Comparison of ENCODE assay signal across 1 cellular context in the genomic region with DNA sequence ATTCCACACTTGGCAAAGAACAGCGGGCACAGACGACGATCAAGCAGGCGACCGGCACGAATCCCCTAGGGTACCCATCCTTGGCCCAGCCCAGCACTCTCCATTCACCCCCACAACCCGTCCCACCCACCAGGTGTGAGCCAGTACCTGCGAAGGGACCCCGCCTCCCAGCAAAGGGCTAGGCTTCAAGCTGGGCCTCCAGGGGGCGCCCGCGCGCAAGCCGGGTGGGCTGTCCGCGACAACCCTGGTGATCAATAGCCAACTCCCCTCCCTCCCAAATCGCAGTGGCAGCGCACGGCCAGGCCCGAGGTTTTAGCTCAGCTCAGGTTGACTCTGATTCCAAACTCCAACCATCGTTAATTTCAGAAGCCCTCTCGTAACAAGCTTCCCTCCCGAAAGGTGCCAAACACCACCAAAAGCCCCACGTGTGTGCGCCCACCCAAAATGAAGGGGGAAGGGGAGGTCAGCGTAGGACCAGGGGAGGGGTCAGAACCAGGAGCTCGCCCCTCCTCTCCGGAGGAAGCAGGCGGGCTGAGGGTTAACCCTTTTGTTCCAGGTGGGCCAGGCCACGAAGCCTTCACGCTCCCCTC.
TF ChIP-seq lines count a peak whose summit lies in the region.

No MANE protein-coding gene starts in this region.

TF ChIP-seq in HepG2, 621 proteins besides CTCF, POLR2A, EP300 and RAD21 (continued from another document):
- TF ChIP-seq, protein P1, sequence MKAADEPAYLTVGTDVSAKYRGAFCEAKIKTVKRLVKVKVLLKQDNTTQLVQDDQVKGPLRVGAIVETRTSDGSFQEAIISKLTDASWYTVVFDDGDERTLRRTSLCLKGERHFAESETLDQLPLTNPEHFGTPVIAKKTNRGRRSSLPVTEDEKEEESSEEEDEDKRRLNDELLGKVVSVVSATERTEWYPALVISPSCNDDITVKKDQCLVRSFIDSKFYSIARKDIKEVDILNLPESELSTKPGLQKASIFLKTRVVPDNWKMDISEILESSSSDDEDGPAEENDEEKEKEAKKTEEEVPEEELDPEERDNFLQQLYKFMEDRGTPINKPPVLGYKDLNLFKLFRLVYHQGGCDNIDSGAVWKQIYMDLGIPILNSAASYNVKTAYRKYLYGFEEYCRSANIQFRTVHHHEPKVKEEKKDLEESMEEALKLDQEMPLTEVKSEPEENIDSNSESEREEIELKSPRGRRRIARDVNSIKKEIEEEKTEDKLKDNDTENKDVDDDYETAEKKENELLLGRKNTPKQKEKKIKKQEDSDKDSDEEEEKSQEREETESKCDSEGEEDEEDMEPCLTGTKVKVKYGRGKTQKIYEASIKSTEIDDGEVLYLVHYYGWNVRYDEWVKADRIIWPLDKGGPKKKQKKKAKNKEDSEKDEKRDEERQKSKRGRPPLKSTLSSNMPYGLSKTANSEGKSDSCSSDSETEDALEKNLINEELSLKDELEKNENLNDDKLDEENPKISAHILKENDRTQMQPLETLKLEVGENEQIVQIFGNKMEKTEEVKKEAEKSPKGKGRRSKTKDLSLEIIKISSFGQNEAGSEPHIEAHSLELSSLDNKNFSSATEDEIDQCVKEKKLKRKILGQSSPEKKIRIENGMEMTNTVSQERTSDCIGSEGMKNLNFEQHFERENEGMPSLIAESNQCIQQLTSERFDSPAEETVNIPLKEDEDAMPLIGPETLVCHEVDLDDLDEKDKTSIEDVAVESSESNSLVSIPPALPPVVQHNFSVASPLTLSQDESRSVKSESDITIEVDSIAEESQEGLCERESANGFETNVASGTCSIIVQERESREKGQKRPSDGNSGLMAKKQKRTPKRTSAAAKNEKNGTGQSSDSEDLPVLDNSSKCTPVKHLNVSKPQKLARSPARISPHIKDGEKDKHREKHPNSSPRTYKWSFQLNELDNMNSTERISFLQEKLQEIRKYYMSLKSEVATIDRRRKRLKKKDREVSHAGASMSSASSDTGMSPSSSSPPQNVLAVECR (CRISPR knock-in tag; IDR thresholded peaks at IDR 0.05; ENCODE audit: borderline replicate concordance): peak; percentile 65; the same call in 1 of the 2 replicates
- TF ChIP-seq TSC22D2 (CRISPR knock-in tag; IDR thresholded peaks at IDR 0.05; ENCODE audit: borderline replicate concordance) (peak; percentile 68; the same call in 1 of the 2 replicates), ZNF30 (CRISPR knock-in tag; IDR thresholded peaks at IDR 0.05) (no peak), ZBTB7A (CRISPR knock-in tag; IDR thresholded peaks at IDR 0.05) (peak; percentile 99), HOXA3 (CRISPR knock-in tag; IDR thresholded peaks at IDR 0.05) (peak; percentile 83), POGZ (CRISPR knock-in tag; IDR thresholded peaks at IDR 0.05) (peak; percentile 74; the same call in 1 of the 2 replicates), ZNF670 (CRISPR knock-in tag; IDR thresholded peaks at IDR 0.05; ENCODE audit: borderline replicate concordance) (peak; percentile 96), ZNF563 (CRISPR knock-in tag; IDR thresholded peaks at IDR 0.05) (0 out of 2 replicates have a peak, but pooled peaks have one; percentile 44), FOSL2 (CRISPR knock-in tag; IDR thresholded peaks at IDR 0.05) (peak; percentile 55), KDM4B (CRISPR knock-in tag; IDR thresholded peaks at IDR 0.05) (peak; percentile 14; the same call in 1 of the 2 replicates), ZNF232 (CRISPR knock-in tag; IDR thresholded peaks at IDR 0.05; ENCODE audit: borderline replicate concordance) (0 out of 2 replicates have a peak, but pooled peaks have one; percentile 57), BORCS8-MEF2B (CRISPR knock-in tag; IDR thresholded peaks at IDR 0.05) (peak; percentile 67; the same call in 1 of the 2 replicates), KAT2B (IDR thresholded peaks at IDR 0.05; ENCODE audit: borderline replicate concordance, low read depth, low read length) (no peak), LCORL (IDR thresholded peaks at IDR 0.05) (no peak; the same call in 1 of the 2 replicates), LCORL (CRISPR knock-in tag; IDR thresholded peaks at IDR 0.05) (peak; percentile 99), ZMYM2 (CRISPR knock-in tag; IDR thresholded peaks at IDR 0.05) (no peak), TEAD3 (CRISPR knock-in tag; optimal IDR thresholded peaks at IDR 0.05; ENCODE audit: borderline replicate concordance) (peak; percentile 77), ARID2 (CRISPR knock-in tag; IDR thresholded peaks at IDR 0.05; ENCODE audit: borderline replicate concordance) (peak; percentile 81; the same call in 1 of the 2 replicates), PITX1 (CRISPR knock-in tag; IDR thresholded peaks at IDR 0.05) (peak; percentile 81; the same call in 1 of the 2 replicates), MEIS2 (CRISPR knock-in tag; IDR thresholded peaks at IDR 0.05) (peak; percentile 70)
- TF ChIP-seq, protein P2, sequence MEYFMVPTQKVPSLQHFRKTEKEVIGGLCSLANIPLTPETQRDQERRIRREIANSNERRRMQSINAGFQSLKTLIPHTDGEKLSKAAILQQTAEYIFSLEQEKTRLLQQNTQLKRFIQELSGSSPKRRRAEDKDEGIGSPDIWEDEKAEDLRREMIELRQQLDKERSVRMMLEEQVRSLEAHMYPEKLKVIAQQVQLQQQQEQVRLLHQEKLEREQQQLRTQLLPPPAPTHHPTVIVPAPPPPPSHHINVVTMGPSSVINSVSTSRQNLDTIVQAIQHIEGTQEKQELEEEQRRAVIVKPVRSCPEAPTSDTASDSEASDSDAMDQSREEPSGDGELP (IDR thresholded peaks at IDR 0.05; ENCODE audit: borderline replicate concordance, low read depth): peak; percentile 30; the same call in 1 of the 2 replicates
- TF ChIP-seq, protein P3, sequence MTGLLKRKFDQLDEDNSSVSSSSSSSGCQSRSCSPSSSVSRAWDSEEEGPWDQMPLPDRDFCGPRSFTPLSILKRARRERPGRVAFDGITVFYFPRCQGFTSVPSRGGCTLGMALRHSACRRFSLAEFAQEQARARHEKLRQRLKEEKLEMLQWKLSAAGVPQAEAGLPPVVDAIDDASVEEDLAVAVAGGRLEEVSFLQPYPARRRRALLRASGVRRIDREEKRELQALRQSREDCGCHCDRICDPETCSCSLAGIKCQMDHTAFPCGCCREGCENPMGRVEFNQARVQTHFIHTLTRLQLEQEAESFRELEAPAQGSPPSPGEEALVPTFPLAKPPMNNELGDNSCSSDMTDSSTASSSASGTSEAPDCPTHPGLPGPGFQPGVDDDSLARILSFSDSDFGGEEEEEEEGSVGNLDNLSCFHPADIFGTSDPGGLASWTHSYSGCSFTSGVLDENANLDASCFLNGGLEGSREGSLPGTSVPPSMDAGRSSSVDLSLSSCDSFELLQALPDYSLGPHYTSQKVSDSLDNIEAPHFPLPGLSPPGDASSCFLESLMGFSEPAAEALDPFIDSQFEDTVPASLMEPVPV (CRISPR knock-in tag; IDR thresholded peaks at IDR 0.05): no peak
- TF ChIP-seq, protein P4, sequence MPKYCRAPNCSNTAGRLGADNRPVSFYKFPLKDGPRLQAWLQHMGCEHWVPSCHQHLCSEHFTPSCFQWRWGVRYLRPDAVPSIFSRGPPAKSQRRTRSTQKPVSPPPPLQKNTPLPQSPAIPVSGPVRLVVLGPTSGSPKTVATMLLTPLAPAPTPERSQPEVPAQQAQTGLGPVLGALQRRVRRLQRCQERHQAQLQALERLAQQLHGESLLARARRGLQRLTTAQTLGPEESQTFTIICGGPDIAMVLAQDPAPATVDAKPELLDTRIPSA (CRISPR knock-in tag; IDR thresholded peaks at IDR 0.05; ENCODE audit: borderline replicate concordance): no peak
- TF ChIP-seq, protein P5, sequence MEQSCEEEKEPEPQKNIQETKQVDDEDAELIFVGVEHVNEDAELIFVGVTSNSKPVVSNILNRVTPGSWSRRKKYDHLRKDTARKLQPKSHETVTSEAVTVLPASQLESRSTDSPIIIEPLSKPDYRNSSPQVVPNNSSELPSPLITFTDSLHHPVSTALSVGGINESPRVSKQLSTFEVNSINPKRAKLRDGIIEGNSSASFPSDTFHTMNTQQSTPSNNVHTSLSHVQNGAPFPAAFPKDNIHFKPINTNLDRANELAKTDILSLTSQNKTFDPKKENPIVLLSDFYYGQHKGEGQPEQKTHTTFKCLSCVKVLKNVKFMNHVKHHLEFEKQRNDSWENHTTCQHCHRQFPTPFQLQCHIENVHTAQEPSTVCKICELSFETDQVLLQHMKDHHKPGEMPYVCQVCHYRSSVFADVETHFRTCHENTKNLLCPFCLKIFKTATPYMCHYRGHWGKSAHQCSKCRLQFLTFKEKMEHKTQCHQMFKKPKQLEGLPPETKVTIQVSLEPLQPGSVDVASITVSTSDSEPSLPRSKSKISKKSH (CRISPR knock-in tag; IDR thresholded peaks at IDR 0.05; ENCODE audit: borderline replicate concordance): peak; percentile 88; the same call in 1 of the 2 replicates
- TF ChIP-seq, protein P6, sequence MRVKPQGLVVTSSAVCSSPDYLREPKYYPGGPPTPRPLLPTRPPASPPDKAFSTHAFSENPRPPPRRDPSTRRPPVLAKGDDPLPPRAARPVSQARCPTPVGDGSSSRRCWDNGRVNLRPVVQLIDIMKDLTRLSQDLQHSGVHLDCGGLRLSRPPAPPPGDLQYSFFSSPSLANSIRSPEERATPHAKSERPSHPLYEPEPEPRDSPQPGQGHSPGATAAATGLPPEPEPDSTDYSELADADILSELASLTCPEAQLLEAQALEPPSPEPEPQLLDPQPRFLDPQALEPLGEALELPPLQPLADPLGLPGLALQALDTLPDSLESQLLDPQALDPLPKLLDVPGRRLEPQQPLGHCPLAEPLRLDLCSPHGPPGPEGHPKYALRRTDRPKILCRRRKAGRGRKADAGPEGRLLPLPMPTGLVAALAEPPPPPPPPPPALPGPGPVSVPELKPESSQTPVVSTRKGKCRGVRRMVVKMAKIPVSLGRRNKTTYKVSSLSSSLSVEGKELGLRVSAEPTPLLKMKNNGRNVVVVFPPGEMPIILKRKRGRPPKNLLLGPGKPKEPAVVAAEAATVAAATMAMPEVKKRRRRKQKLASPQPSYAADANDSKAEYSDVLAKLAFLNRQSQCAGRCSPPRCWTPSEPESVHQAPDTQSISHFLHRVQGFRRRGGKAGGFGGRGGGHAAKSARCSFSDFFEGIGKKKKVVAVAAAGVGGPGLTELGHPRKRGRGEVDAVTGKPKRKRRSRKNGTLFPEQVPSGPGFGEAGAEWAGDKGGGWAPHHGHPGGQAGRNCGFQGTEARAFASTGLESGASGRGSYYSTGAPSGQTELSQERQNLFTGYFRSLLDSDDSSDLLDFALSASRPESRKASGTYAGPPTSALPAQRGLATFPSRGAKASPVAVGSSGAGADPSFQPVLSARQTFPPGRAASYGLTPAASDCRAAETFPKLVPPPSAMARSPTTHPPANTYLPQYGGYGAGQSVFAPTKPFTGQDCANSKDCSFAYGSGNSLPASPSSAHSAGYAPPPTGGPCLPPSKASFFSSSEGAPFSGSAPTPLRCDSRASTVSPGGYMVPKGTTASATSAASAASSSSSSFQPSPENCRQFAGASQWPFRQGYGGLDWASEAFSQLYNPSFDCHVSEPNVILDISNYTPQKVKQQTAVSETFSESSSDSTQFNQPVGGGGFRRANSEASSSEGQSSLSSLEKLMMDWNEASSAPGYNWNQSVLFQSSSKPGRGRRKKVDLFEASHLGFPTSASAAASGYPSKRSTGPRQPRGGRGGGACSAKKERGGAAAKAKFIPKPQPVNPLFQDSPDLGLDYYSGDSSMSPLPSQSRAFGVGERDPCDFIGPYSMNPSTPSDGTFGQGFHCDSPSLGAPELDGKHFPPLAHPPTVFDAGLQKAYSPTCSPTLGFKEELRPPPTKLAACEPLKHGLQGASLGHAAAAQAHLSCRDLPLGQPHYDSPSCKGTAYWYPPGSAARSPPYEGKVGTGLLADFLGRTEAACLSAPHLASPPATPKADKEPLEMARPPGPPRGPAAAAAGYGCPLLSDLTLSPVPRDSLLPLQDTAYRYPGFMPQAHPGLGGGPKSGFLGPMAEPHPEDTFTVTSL (CRISPR knock-in tag; IDR thresholded peaks at IDR 0.05; ENCODE audit: borderline replicate concordance): peak; percentile 24; the same call in 1 of the 2 replicates
